11 cellular contexts compared by ENCODE assay signal in the genomic region with DNA sequence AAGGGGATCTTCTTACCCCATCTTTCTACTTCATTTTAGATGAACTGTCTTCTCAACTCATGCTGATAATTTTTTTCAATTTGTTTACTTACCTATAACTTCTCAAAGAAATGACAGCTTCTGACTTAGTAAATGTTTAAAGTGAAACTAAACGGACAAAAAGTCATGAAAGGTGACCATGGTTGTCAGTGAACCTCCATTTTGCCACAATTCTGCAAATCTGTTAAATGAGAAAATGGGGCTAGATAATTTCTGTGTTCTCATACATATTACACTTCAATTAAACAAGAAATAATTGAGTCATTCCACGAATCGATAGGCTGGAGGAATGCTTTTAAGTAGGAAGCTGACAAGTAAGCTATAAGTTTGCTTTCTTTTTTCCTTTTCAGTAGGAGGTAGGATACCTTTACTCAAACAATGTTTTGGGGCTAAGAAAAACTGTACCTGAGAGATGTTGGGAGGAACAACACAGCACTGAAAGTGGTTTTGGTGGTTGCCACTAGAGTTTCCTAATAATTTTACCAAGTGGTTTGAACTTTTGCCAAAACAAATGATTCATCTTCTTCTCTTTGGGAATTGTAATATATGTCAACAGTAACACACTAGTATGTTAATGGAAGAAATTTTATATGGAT. TPM values are rescaled to one million over a fixed set of nuclear protein-coding genes. Genes with fewer than 3 reads are reported as not detected.
DNase-seq lines count a peak whose midpoint lies in the region; ATAC-seq and TF ChIP-seq lines count a peak whose summit lies in the region.
"Had no signal": no experiment of that assay in that cellular context is flagged by ENCODE, and none has a peak within 500 bp of the region (broad histone marks: within the 10 kb centered on the region; RNA-seq: fewer than 3 reads in every experiment).

No MANE protein-coding gene starts in this region.

- H3K27ac Mint-ChIP-seq in T-helper 2 cell treated with Interferon-gamma antibody and Interleukin-4, amounts not matched to agents 5 μg/mL and 100 μg/mL, for 36 hours = no peak overlapping the region
- H3K27ac Mint-ChIP-seq in WTC11 (peak overlapping the region; percentile 99), progenitor cell of endocrine pancreas (no peak overlapping the region)
- H3K27ac Mint-ChIP-seq: stimulated activated naive B cell treated with anti-CD40 and anti-IgM and Interleukin-4, amounts not matched to agents 10 μg/mL and 1 μg/mL and 100 μg/mL, for 72 hours had no signal

- H3K9ac ChIP-seq in iPS-20b (ENCODE audit: low read depth, low read length) = peak overlapping the region; percentile 56; the same call in 1 of the 2 replicates

- H3K9me3 Mint-ChIP-seq in T-helper 2 cell treated with Interferon-gamma antibody and Interleukin-4, amounts not matched to agents 5 μg/mL and 100 μg/mL, for 36 hours = no peaks in the 10 kb centered on the region
- H3K9me3 Mint-ChIP-seq in WTC11 (peaks cover 9% of the 10 kb centered on the region), progenitor cell of endocrine pancreas (ENCODE audit: low read depth) (no peaks in the 10 kb centered on the region)
- H3K9me3 Mint-ChIP-seq: stimulated activated naive B cell treated with anti-CD40 and anti-IgM and Interleukin-4, amounts not matched to agents 10 μg/mL and 1 μg/mL and 100 μg/mL, for 72 hours had no signal

- no peaks in the 10 kb centered on the region for H3K27me3 Mint-ChIP-seq in T-helper 2 cell treated with Interferon-gamma antibody and Interleukin-4, amounts not matched to agents 5 μg/mL and 100 μg/mL, for 36 hours (ENCODE audit: low read depth)
- H3K27me3 Mint-ChIP-seq in WTC11 (ENCODE audit: low read depth) (no peaks in the 10 kb centered on the region), progenitor cell of endocrine pancreas (no peaks in the 10 kb centered on the region)
- H3K27me3 Mint-ChIP-seq: stimulated activated naive B cell treated with anti-CD40 and anti-IgM and Interleukin-4, amounts not matched to agents 10 μg/mL and 1 μg/mL and 100 μg/mL, for 72 hours had no signal

- H3K27ac ChIP-seq in iPS-20b (ENCODE audit: low read length) = peak overlapping the region; percentile 72
- H3K27ac ChIP-seq in upper lobe of left lung = peak overlapping the region; percentile 13 to 76 (median 56)

- POLR2A ChIA-PET in WTC11 (lab: Charles Lee) = interaction anchor here (1.1 kb wide), 1 partner anchor 77 kb away, joined by 3 read pairs; no protein-coding TSS in a partner anchor

- H3K4me3 ChIP-seq in iPS-20b (ENCODE audit: low read length) (peak overlapping the region; percentile 49; the same call in 1 of the 2 replicates), upper lobe of left lung (peak overlapping the region in 3 of 4 donors; percentile 13 to 30 (median 18))

- ATAC-seq in WTC11 (no peak), upper lobe of left lung (ENCODE audit: low FRiP score in 2 of 2) (no peak), GM21576 (IDR thresholded peaks at IDR 0.05; ENCODE audit: unreplicated experiment) (no peak)

- no peak for TF ChIP-seq EP300 in upper lobe of left lung (IDR thresholded peaks at IDR 0.05)

- peaks cover 4% of the 10 kb centered on the region for H3K4me1 Mint-ChIP-seq in T-helper 2 cell treated with Interferon-gamma antibody and Interleukin-4, amounts not matched to agents 5 μg/mL and 100 μg/mL, for 36 hours (ENCODE audit: low read depth)
- H3K4me1 Mint-ChIP-seq in WTC11 = peaks cover 69% of the 10 kb centered on the region
- peaks cover 16% of the 10 kb centered on the region for H3K4me1 Mint-ChIP-seq in progenitor cell of endocrine pancreas (ENCODE audit: low read depth)

- H3K4me1 ChIP-seq in iPS-20b (ENCODE audit: insufficient read depth, low read length) (peaks cover 31% of the 10 kb centered on the region), upper lobe of left lung (peaks cover 0 to 14% (median 0%) of the 10 kb centered on the region in 4 donors)
- H3K4me1 ChIP-seq: BE2C had no signal

- H3K4me3 Mint-ChIP-seq in T-helper 2 cell treated with Interferon-gamma antibody and Interleukin-4, amounts not matched to agents 5 μg/mL and 100 μg/mL, for 36 hours = peak overlapping the region; percentile 29
- H3K4me3 Mint-ChIP-seq in WTC11 (peak overlapping the region; percentile 41), progenitor cell of endocrine pancreas (ENCODE audit: low read depth) (no peak overlapping the region)
- H3K4me3 Mint-ChIP-seq: stimulated activated naive B cell treated with anti-CD40 and anti-IgM and Interleukin-4, amounts not matched to agents 10 μg/mL and 1 μg/mL and 100 μg/mL, for 72 hours had no signal

- TF ChIP-seq CTCF in WTC11 (IDR thresholded peaks at IDR 0.05) = no peak
- no peak for TF ChIP-seq CTCF in upper lobe of left lung (IDR thresholded peaks at IDR 0.05)
- no peak for TF ChIP-seq CTCF in progenitor cell of endocrine pancreas (IDR thresholded peaks at IDR 0.05; ENCODE audit: unreplicated experiment)

- 0 out of 2 replicates have a peak, but pooled peaks cover 1% of the 10 kb centered on the region for H3K9me3 ChIP-seq in iPS-20b (ENCODE audit: insufficient read depth, low read depth, low read length)
- no peaks in the 10 kb centered on the region for H3K9me3 ChIP-seq in upper lobe of left lung
- H3K9me3 ChIP-seq: BE2C had no signal

- no peaks in the 10 kb centered on the region for H3K36me3 Mint-ChIP-seq in T-helper 2 cell treated with Interferon-gamma antibody and Interleukin-4, amounts not matched to agents 5 μg/mL and 100 μg/mL, for 36 hours (ENCODE audit: low read depth)
- H3K36me3 Mint-ChIP-seq in WTC11 = peaks cover 6% of the 10 kb centered on the region
- H3K36me3 Mint-ChIP-seq in progenitor cell of endocrine pancreas (ENCODE audit: insufficient read depth) = no peaks in the 10 kb centered on the region
- H3K36me3 Mint-ChIP-seq: stimulated activated naive B cell treated with anti-CD40 and anti-IgM and Interleukin-4, amounts not matched to agents 10 μg/mL and 1 μg/mL and 100 μg/mL, for 72 hours had no signal

- DNase-seq in T-helper 2 cell treated with Interferon-gamma antibody and Interleukin-4, amounts not matched to agents 5 μg/mL and 100 μg/mL, for 36 hours (ENCODE audit: low spot score) = no peak
- no peak for DNase-seq in T-helper 2 cell
- DNase-seq in WTC11 (ENCODE audit: low spot score) = no peak
- DNase-seq in upper lobe of left lung = no peak
- no peak for DNase-seq in progenitor cell of endocrine pancreas (ENCODE audit: low spot score, unreplicated experiment)
- no peak for DNase-seq in NCI-H2227 treated with DMSO at 0.1 percent for 48 hours (lab: John Stamatoyannopoulos, UW)
- DNase-seq: BE2C; stimulated activated naive B cell treated with anti-CD40 and anti-IgM and Interleukin-4, amounts not matched to agents 10 μg/mL and 1 μg/mL and 100 μg/mL, for 72 hours had no signal

- no peak for TF ChIP-seq POLR2A in upper lobe of left lung (IDR thresholded peaks at IDR 0.05)

- no peaks in the 10 kb centered on the region for H3K36me3 ChIP-seq in iPS-20b (ENCODE audit: insufficient read depth, low read depth, low read length)
- no peaks in the 10 kb centered on the region for H3K36me3 ChIP-seq in upper lobe of left lung
- H3K36me3 ChIP-seq: BE2C had no signal

- WGBS in upper lobe of left lung, 2 donors = 41 to 59% methylated on average over 3 of the region's 3 CpGs

- CTCF ChIA-PET in WTC11 (lab: Charles Lee) = no interaction called here

- H3K27me3 ChIP-seq in iPS-20b (ENCODE audit: insufficient read depth, low read length) (no peaks in the 10 kb centered on the region), upper lobe of left lung (no peaks in the 10 kb centered on the region)
- H3K27me3 ChIP-seq: BE2C had no signal

TF ChIP-seq in WTC11, 78 proteins besides CTCF, POLR2A, EP300 and RAD21:
- TF ChIP-seq JUN (CRISPR knock-in tag; IDR thresholded peaks at IDR 0.05) = no peak
- no peak for TF ChIP-seq OVOL2 (CRISPR knock-in tag; IDR thresholded peaks at IDR 0.05; ENCODE audit: borderline replicate concordance)
- TF ChIP-seq FOXK1 (CRISPR knock-in tag; IDR thresholded peaks at IDR 0.05) = no peak
- no peak for TF ChIP-seq ZNF416 (CRISPR knock-in tag; IDR thresholded peaks at IDR 0.05)
- no peak for TF ChIP-seq RORB (CRISPR knock-in tag; IDR thresholded peaks at IDR 0.05)
- no peak for TF ChIP-seq RELA (CRISPR knock-in tag; IDR thresholded peaks at IDR 0.05; ENCODE audit: borderline replicate concordance)
- no peak for TF ChIP-seq ETV6 (CRISPR knock-in tag; IDR thresholded peaks at IDR 0.05)
- no peak for TF ChIP-seq PRRX2 (CRISPR knock-in tag; IDR thresholded peaks at IDR 0.05)
- TF ChIP-seq, protein P1, sequence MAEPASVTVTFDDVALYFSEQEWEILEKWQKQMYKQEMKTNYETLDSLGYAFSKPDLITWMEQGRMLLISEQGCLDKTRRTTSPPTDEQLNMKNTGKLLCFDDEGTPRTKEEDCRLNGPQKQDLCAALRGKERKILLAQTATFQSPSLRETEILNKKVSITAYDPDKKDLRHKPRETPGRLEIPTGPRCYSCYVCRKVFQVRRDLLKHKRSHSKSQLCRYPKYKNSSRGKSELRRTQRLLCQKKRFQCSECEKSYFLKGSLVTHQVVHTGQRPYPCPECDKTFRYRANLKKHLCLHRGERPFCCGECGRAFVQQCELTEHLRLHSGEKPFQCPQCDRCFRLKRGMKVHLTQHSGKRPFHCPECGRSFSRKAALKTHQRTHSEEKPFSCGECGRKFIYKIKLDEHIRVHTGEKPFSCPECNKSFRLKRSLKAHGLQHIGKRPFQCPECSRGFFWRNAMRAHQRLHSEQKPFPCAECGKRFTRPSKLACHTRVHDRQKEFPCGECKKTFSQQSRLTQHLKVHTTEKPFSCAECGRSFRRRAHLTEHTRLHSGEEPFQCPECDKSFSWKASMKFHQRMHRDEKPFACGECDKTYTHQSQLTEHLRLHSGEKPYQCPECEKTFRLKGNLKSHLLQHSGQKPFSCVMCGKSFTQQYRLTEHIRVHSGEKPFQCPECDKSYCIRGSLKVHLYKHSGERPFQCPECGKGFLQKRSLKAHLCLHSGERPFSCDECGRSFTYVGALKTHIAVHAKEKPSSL (CRISPR knock-in tag; conservative IDR thresholded peaks at IDR 0.05) = no peak
- TF ChIP-seq ELF4 (CRISPR knock-in tag; IDR thresholded peaks at IDR 0.05; ENCODE audit: low read depth) = no peak

RNA-seq across cellular contexts. Expression of a gene that starts 17.1 kb away (rescaled TPM):
- total RNA-seq in WTC11 (2021) (0.46 to 0.94 TPM (median 0.50 TPM) in 3 replicates), upper lobe of left lung (not detected), progenitor cell of endocrine pancreas (not detected in 2 replicates)
- total RNA-seq: activated CD8-positive, alpha-beta memory T cell treated with anti-CD3 and anti-CD28 coated beads for 36 hours had no signal
